1 cellular context compared by ENCODE assay signal in the genomic region with DNA sequence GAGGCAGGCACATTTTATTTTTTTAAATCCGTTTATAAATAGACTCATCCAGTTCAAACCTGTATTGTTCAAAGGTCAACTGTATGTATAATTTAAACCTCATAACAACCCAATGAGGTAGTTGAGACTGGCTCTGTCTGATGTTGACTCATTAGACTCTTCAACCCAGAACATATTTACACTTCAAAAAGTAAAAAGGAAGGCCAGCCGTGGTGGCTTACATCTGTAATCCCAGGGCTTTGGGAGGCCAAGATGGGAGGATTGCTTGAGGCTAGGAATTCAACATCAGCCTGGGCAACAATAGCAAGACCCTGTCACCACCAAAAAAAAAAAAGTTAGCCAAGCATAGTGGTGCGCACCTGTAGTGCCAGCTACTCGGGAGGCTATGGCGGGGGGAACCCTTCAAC.
TF ChIP-seq lines count a peak whose summit lies in the region.

No MANE protein-coding gene starts in this region.

TF ChIP-seq in HepG2, 621 proteins besides CTCF, POLR2A, EP300 and RAD21 (continued from another document):
- TF ChIP-seq TCF12 (IDR thresholded peaks at IDR 0.05) = no peak
- TF ChIP-seq TCF12 (CRISPR knock-in tag; IDR thresholded peaks at IDR 0.05) = no peak
- TF ChIP-seq SOX6 (IDR thresholded peaks at IDR 0.05) = no peak
- 0 out of 2 replicates have a peak, but pooled peaks have one; percentile 10 for TF ChIP-seq SOX6 (CRISPR knock-in tag; IDR thresholded peaks at IDR 0.05)
- TF ChIP-seq DPF2 (CRISPR knock-in tag; IDR thresholded peaks at IDR 0.05; ENCODE audit: borderline replicate concordance, low read depth) = no peak
- TF ChIP-seq, protein P1, sequence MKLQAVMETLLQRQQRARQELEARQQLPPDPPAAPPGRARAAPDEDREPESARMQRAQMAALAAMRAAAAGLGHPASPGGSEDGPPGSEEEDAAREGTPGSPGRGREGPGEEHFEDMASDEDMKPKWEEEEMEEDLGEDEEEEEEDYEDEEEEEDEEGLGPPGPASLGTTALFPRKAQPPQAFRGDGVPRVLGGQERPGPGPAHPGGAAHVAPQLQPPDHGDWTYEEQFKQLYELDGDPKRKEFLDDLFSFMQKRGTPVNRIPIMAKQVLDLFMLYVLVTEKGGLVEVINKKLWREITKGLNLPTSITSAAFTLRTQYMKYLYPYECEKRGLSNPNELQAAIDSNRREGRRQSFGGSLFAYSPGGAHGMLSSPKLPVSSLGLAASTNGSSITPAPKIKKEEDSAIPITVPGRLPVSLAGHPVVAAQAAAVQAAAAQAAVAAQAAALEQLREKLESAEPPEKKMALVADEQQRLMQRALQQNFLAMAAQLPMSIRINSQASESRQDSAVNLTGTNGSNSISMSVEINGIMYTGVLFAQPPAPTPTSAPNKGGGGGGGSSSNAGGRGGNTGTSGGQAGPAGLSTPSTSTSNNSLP (IDR thresholded peaks at IDR 0.05; ENCODE audit: low read depth, low read length) = peak; percentile 62; the same call in 1 of the 2 replicates
- TF ChIP-seq NR2F6 (IDR thresholded peaks at IDR 0.05) = 0 out of 2 replicates have a peak, but pooled peaks have one; percentile 35
- TF ChIP-seq NR2F6 (CRISPR knock-in tag; IDR thresholded peaks at IDR 0.05) = peak; percentile 12; the same call in 1 of the 2 replicates
- TF ChIP-seq, protein P2, sequence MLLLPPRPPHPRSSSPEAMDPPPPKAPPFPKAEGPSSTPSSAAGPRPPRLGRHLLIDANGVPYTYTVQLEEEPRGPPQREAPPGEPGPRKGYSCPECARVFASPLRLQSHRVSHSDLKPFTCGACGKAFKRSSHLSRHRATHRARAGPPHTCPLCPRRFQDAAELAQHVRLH (CRISPR knock-in tag; IDR thresholded peaks at IDR 0.05; ENCODE audit: borderline replicate concordance, low read depth) = no peak
- peak; percentile 33; the same call in 1 of the 2 replicates for TF ChIP-seq RXRB (CRISPR knock-in tag; IDR thresholded peaks at IDR 0.05; ENCODE audit: borderline replicate concordance)
